In genomic region chr9:129094387-129095169, GRCh38 we compare ENCODE assay signal across 19 cellular contexts. TPM values are rescaled to one million over a fixed set of nuclear protein-coding genes. Genes with fewer than 3 reads are reported as not detected.
DNase-seq lines count a peak whose midpoint lies in the region; ATAC-seq, FAIRE-seq and TF ChIP-seq lines count a peak whose summit lies in the region.
"Had no signal": no experiment of that assay in that cellular context is flagged by ENCODE, and none has a peak within 500 bp of the region (broad histone marks: within the 10 kb centered on the region; RNA-seq: fewer than 3 reads in every experiment).

No MANE protein-coding gene starts in this region.

- DNase-seq in RWPE1 (ENCODE audit: low spot score) (no peak), left ventricle myocardium superior (peak; percentile 64), pancreas (peak; percentile 63 to 84 (median 80)), NCI-H1930 (lab: John Stamatoyannopoulos, UW) (no peak), NCI-H2196 treated with DMSO at 0.1 percent for 48 hours (lab: John Stamatoyannopoulos, UW; ENCODE audit: unreplicated experiment) (no peak), GM12891 (ENCODE audit: insufficient read length, low spot score) (no peak)
- DNase-seq: CD8-positive, alpha-beta memory T cell; DND-41; GDM1; GOT3; MG63; NCI-H1105 treated with DMSO at 0.1 percent for 48 hours; NCI-H2029; NCI-H510A treated with DMSO at 0.1 percent for 48 hours; SJCRH30 had no signal

- FAIRE-seq in pancreas (lab: Jason Lieb, UNC) (no peak), GM12891 (lab: Jason Lieb, UNC) (no peak)
- FAIRE-seq: RCC 7860 had no signal

- ATAC-seq in left ventricle myocardium superior (peak; percentile 72), pancreas (peak; percentile 71 to 85 (median 76)), GM21528 (IDR thresholded peaks at IDR 0.05; ENCODE audit: low FRiP score, unreplicated experiment) (no peak)

- peaks cover 13 to 58% (median 41%) of the 10 kb centered on the region in 11 experiments for H3K36me3 ChIP-seq in BLaER1 treated with 17β-estradiol and CSF1 and Interleukin-3, amounts not matched to agents 10 nM and 100 nM
- peaks cover 0 to 30% (median 3%) of the 10 kb centered on the region in 3 donors for H3K36me3 ChIP-seq in pancreas
- H3K36me3 ChIP-seq: MG63, SJCRH30 had no signal

- H3K9me3 ChIP-seq in BLaER1 treated with 17β-estradiol and CSF1 and Interleukin-3, amounts not matched to agents 10 nM and 100 nM (replicated peaks in 1 of 11), result no peaks in the 10 kb centered on the region
- H3K9me3 ChIP-seq in pancreas, result no peaks in the 10 kb centered on the region
- H3K9me3 ChIP-seq: MG63, SJCRH30 had no signal

- intact Hi-C loops in left ventricle myocardium superior (cut with micrococcal nuclease) (no loop called here), pancreas (cut with DNase I) (no loop called here)

- H3K4me2 ChIP-seq in BLaER1 treated with 17β-estradiol and CSF1 and Interleukin-3, amounts not matched to agents 10 nM and 100 nM, result peak overlapping the region; percentile 68 to 89 (median 84)
- H3K4me2 ChIP-seq: KMS-11 had no signal

- peaks cover 25 to 35% (median 27%) of the 10 kb centered on the region in 10 experiments for H3K4me1 ChIP-seq in BLaER1 treated with 17β-estradiol and CSF1 and Interleukin-3, amounts not matched to agents 10 nM and 100 nM
- H3K4me1 ChIP-seq in pancreas, result peaks cover 16 to 21% (median 21%) of the 10 kb centered on the region in 3 donors
- H3K4me1 ChIP-seq: SJCRH30 had no signal

- CTCF ChIA-PET in RWPE1 (lab: Yijun Ruan, JAX), result interaction anchor here (0.6 to 2.3 kb wide), 3 partner anchors 9 to 66 kb away, joined by 3 to 15 read pairs (median 5); partner anchors contain the start of gene SH3GLB2

- no peak for TF ChIP-seq CTCF in RWPE1 (conservative IDR thresholded peaks at IDR 0.05; ENCODE audit: low read depth)
- TF ChIP-seq CTCF in pancreas (IDR thresholded peaks at IDR 0.05), result no peak

- H3K9ac ChIP-seq in BLaER1 treated with 17β-estradiol and CSF1 and Interleukin-3, amounts not matched to agents 10 nM and 100 nM, result peak overlapping the region; percentile 43 to 76 (median 62); a peak in 21 of 22 replicates
- H3K9ac ChIP-seq: KMS-11 had no signal

- WGBS in pancreas, 2 donors, result 34 to 35% methylated on average over 13 of the region's 13 CpGs

- TF ChIP-seq POLR2A in GM12891 (IDR thresholded peaks at IDR 0.05; ENCODE audit: low read depth, low read length), result no peak

- H3K27me3 ChIP-seq in BLaER1 treated with 17β-estradiol and CSF1 and Interleukin-3, amounts not matched to agents 10 nM and 100 nM, result no peaks in the 10 kb centered on the region
- H3K27me3 ChIP-seq in pancreas, result no peaks in the 10 kb centered on the region
- H3K27me3 ChIP-seq: MG63, SJCRH30 had no signal

- H3K27ac ChIP-seq in BLaER1 treated with 17β-estradiol and CSF1 and Interleukin-3, amounts not matched to agents 10 nM and 100 nM, result peak overlapping the region in 10 of 11 experiments; percentile 47 to 87 (median 68); a peak in 19 of 22 replicates
- H3K27ac ChIP-seq in RWPE1, result 0 out of 2 replicates have a peak overlapping the region, but pooled peaks have one; percentile 1
- H3K27ac ChIP-seq in pancreas, result peak overlapping the region; percentile 55 to 67 (median 62)
- H3K27ac ChIP-seq: KMS-11, SJCRH30 had no signal

- POLR2A ChIA-PET in RWPE1 (lab: Yijun Ruan, JAX; ENCODE audit: low non-redundant PET), result no interaction called here

- H4K20me1 ChIP-seq in BLaER1 treated with 17β-estradiol and CSF1 and Interleukin-3, amounts not matched to agents 10 nM and 100 nM, result peaks cover 0 to 6% (median 0%) of the 10 kb centered on the region in 11 experiments; a peak in 3 of 22 replicates

- no peak overlapping the region for H3K4me3 ChIP-seq in BLaER1 treated with 17β-estradiol and CSF1 and Interleukin-3, amounts not matched to agents 10 nM and 100 nM
- no peak overlapping the region for H3K4me3 ChIP-seq in pancreas
- H3K4me3 ChIP-seq: MG63, SJCRH30 had no signal

TF ChIP-seq in GM12891, 5 proteins besides CTCF, POLR2A, EP300 and RAD21:
- no peak for TF ChIP-seq POU2F2 (IDR thresholded peaks at IDR 0.05; ENCODE audit: low read depth, low read length)
- TF ChIP-seq PAX5 (IDR thresholded peaks at IDR 0.05; ENCODE audit: insufficient read depth, low read length, severe bottlenecking), result no peak
- no peak for TF ChIP-seq SPI1 (IDR thresholded peaks at IDR 0.05; ENCODE audit: low read depth, low read length)
- TF ChIP-seq TAF1 (IDR thresholded peaks at IDR 0.05; ENCODE audit: low read depth, low read length), result no peak
- TF ChIP-seq POLR2AphosphoS5 (IDR thresholded peaks at IDR 0.05; ENCODE audit: low read depth, low read length), result no peak
TF ChIP-seq in GM12891: peak in this region for 0.

RNA-seq across cellular contexts. Expression of gene DOLPP1, which starts 13.7 kb away (rescaled TPM):
- total RNA-seq in left ventricle myocardium superior, result 5.2 TPM
- 10 to 100 TPM in 1 of 6 donors, 1 to 10 TPM in 5; 4.2 to 10.5 (median 7.4) TPM for total RNA-seq in pancreas
- 1 to 10 TPM; 6.2 to 7.1 TPM for polyA plus RNA-seq in pancreas
- polyA plus RNA-seq in GM12891 (2012; ENCODE audit: low read depth, missing spikeins), result 6.5 TPM

RNA-seq across cellular contexts. Expression of gene CRAT, which starts 16.0 kb away (rescaled TPM):
- 94.6 TPM for total RNA-seq in left ventricle myocardium superior
- 100 to 1,000 TPM in 1 of 6 donors, 10 to 100 TPM in 5; 44.4 to 131 (median 79.2) TPM for total RNA-seq in pancreas
- polyA plus RNA-seq in pancreas, result 10 to 100 TPM; 30.3 to 57.2 TPM
- 1.9 TPM for polyA plus RNA-seq in GM12891 (2012; ENCODE audit: low read depth, missing spikeins)

RNA-seq across cellular contexts. Expression of gene PTPA, which starts 16.6 kb away (rescaled TPM):
- total RNA-seq in left ventricle myocardium superior (186 TPM), pancreas (10 to 100 TPM; 32.7 to 71.4 (median 42.1) TPM)
- 10 to 100 TPM; 43.8 to 61.8 TPM for polyA plus RNA-seq in pancreas
- 42.1 TPM for polyA plus RNA-seq in GM12891 (2012; ENCODE audit: low read depth, missing spikeins)

RNA-seq across cellular contexts. Expression of gene MIGA2, which starts 58.2 kb away (rescaled TPM):
- 39.0 TPM for total RNA-seq in left ventricle myocardium superior
- 10 to 100 TPM in 1 of 6 donors, 1 to 10 TPM in 5; 7.5 to 17.1 (median 9.3) TPM for total RNA-seq in pancreas
- 10 to 100 TPM; 27.8 to 30.9 TPM for polyA plus RNA-seq in pancreas
- 11.9 TPM for polyA plus RNA-seq in GM12891 (2012; ENCODE audit: low read depth, missing spikeins)

Comparison
In these comparisons a context has a peak if more than half of its experiments do, and no peak if none do; other contexts are left out.
1. H3K27ac ChIP-seq: peak in every context shown above with its lines; median percentile 68 in BLaER1 treated with 17β-estradiol and CSF1 and Interleukin-3, amounts not matched to agents 10 nM and 100 nM; 62 in pancreas; 1 in RWPE1.
2. DNase-seq: peak in left ventricle myocardium superior (single experiment) and pancreas (6 of 6); none in RWPE1 (single experiment), NCI-H1930 (0 of 2), NCI-H2196 treated with DMSO at 0.1 percent for 48 hours (single experiment) and GM12891 (single experiment).